In genomic region chr20:43590392-43591303, GRCh38 we compare ENCODE assay signal across 1 cellular context.
TF ChIP-seq lines count a peak whose summit lies in the region.

TSS of gene IFT52 (plus strand) at chr20:43590937. CDS start at chr20:43594699, 3,762 bp downstream.

TF ChIP-seq in HepG2, 621 proteins besides CTCF, POLR2A, EP300 and RAD21 (continued from another document and continues in another):
- peak; percentile 67 for TF ChIP-seq PAXIP1 (CRISPR knock-in tag; conservative IDR thresholded peaks at IDR 0.05)
- TF ChIP-seq ARID4A (CRISPR knock-in tag; IDR thresholded peaks at IDR 0.05; ENCODE audit: borderline replicate concordance) = peak; percentile 97
- peak; percentile 80; the same call in 1 of the 2 replicates for TF ChIP-seq SATB2 (CRISPR knock-in tag; IDR thresholded peaks at IDR 0.05)
- peak; percentile 97 for TF ChIP-seq SAP130 (CRISPR knock-in tag; IDR thresholded peaks at IDR 0.05; ENCODE audit: low read depth)
- TF ChIP-seq ZNF709 (CRISPR knock-in tag; IDR thresholded peaks at IDR 0.05) = peak; percentile 45; the same call in 1 of the 2 replicates
- TF ChIP-seq HCFC1 (IDR thresholded peaks at IDR 0.05; ENCODE audit: low read depth, low read length) = peak; percentile 28; the same call in 1 of the 2 replicates
- peak; percentile 41; the same call in 1 of the 2 replicates for TF ChIP-seq FOXC1 (CRISPR knock-in tag; IDR thresholded peaks at IDR 0.05; ENCODE audit: borderline replicate concordance)
- no peak for TF ChIP-seq ZC3H4 (CRISPR knock-in tag; IDR thresholded peaks at IDR 0.05; ENCODE audit: borderline replicate concordance)
- 0 out of 2 replicates have a peak, but pooled peaks have one; percentile 61 for TF ChIP-seq THYN1 (CRISPR knock-in tag; IDR thresholded peaks at IDR 0.05; ENCODE audit: borderline replicate concordance, low read depth)
- peak; percentile 29; the same call in 1 of the 2 replicates for TF ChIP-seq ZNF790 (CRISPR knock-in tag; IDR thresholded peaks at IDR 0.05; ENCODE audit: borderline replicate concordance)
- TF ChIP-seq TARDBP (CRISPR knock-in tag; IDR thresholded peaks at IDR 0.05) = peak; percentile 86; the same call in 1 of the 2 replicates
- TF ChIP-seq ZBTB43 (CRISPR knock-in tag; conservative IDR thresholded peaks at IDR 0.05) = peak; percentile 59; the same call in 1 of the 2 replicates
- peak; percentile 31; the same call in 1 of the 2 replicates for TF ChIP-seq ZNF607 (CRISPR knock-in tag; IDR thresholded peaks at IDR 0.05; ENCODE audit: borderline replicate concordance)
- TF ChIP-seq WIZ (CRISPR knock-in tag; IDR thresholded peaks at IDR 0.05) = peak; percentile 55
- 0 out of 2 replicates have a peak, but pooled peaks have one; percentile 13 for TF ChIP-seq ZNF703 (CRISPR knock-in tag; IDR thresholded peaks at IDR 0.05; ENCODE audit: borderline replicate concordance)
- TF ChIP-seq GTF3A (CRISPR knock-in tag; conservative IDR thresholded peaks at IDR 0.05) = 0 out of 2 replicates have a peak, but pooled peaks have one; percentile 73
- peak; percentile 96 for TF ChIP-seq CREB1 (IDR thresholded peaks at IDR 0.05)
- peak; percentile 97 for TF ChIP-seq CREB1 (CRISPR knock-in tag; IDR thresholded peaks at IDR 0.05)
- TF ChIP-seq PAX8 (CRISPR knock-in tag; IDR thresholded peaks at IDR 0.05; ENCODE audit: borderline replicate concordance) = peak; percentile 91; the same call in 1 of the 2 replicates
- 0 out of 2 replicates have a peak, but pooled peaks have one; percentile 22 for TF ChIP-seq NFIC (IDR thresholded peaks at IDR 0.05; ENCODE audit: low read length)
- peak; percentile 91 for TF ChIP-seq ZNF337 (CRISPR knock-in tag; IDR thresholded peaks at IDR 0.05; ENCODE audit: borderline replicate concordance, low read depth)
- peak; percentile 54; the same call in 1 of the 2 replicates for TF ChIP-seq ZNF460 (CRISPR knock-in tag; IDR thresholded peaks at IDR 0.05; ENCODE audit: borderline replicate concordance)
- TF ChIP-seq ZHX2 (IDR thresholded peaks at IDR 0.05; ENCODE audit: low read depth) = peak; percentile 73
- no peak; the same call in 1 of the 2 replicates for TF ChIP-seq ZHX2 (CRISPR knock-in tag; IDR thresholded peaks at IDR 0.05; ENCODE audit: borderline replicate concordance)
- TF ChIP-seq IRX3 (CRISPR knock-in tag; IDR thresholded peaks at IDR 0.05; ENCODE audit: borderline replicate concordance, low read depth) = no peak; the same call in 1 of the 2 replicates
- no peak for TF ChIP-seq ZBTB40 (IDR thresholded peaks at IDR 0.05)
- TF ChIP-seq ZBTB40 (CRISPR knock-in tag; IDR thresholded peaks at IDR 0.05) = peak; percentile 65; the same call in 1 of the 2 replicates
- peak; percentile 89 for TF ChIP-seq ZNF768 (CRISPR knock-in tag; IDR thresholded peaks at IDR 0.05)
